9 cellular contexts compared by ENCODE assay signal in the genomic region with DNA sequence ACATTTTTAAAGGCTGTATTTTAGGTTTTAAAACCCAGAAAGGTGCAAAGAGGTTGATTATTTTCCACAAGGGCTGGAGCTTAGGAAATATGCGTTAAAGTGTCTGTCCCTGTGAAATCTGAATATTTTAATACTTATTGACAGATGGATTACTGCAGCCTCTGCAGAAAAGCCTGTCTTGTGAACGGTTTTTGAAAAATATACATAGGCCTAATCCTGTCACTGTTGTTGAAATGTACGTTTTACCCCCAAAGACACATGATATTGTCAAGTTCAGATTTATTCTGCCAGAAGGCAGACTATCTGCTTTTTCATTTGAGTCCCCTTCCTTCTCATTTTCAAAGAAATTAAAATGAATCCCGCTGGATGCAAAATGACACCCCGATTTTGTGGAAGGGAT. TPM values are rescaled to one million over a fixed set of nuclear protein-coding genes. Genes with fewer than 3 reads are reported as not detected.
A peak's percentile ranks its signal among the peaks of the same experiment; 100 is the strongest.
DNase-seq lines count a peak whose midpoint lies in the region; ATAC-seq and TF ChIP-seq lines count a peak whose summit lies in the region.
"Had no signal": no experiment of that assay in that cellular context is flagged by ENCODE, and none has a peak within 500 bp of the region (broad histone marks: within the 10 kb centered on the region; RNA-seq: fewer than 3 reads in every experiment).

No MANE protein-coding gene starts in this region.

- no peaks in the 10 kb centered on the region for H3K9me3 Mint-ChIP-seq in T-helper 2 cell treated with Interferon-gamma antibody and Interleukin-4, amounts not matched to agents 5 μg/mL and 100 μg/mL, for 36 hours
- H3K9me3 Mint-ChIP-seq in immature natural killer cell, result no peaks in the 10 kb centered on the region

- in situ Hi-C loops in gastrocnemius medialis (cut with MboI; ENCODE audit: low sequenced_read_pairs in 4 of 4), result loop anchor here (5.0 to 25.0 kb wide), 19 partner anchors 170 to 1397 kb away; partner anchors contain the start of gene LPP (in 1 of the 4)

- no peaks in the 10 kb centered on the region for H3K9me2 ChIP-seq in DOHH2 (replicated peaks; ENCODE audit: control insufficient read depth, low read length)

- peak overlapping the region; percentile 89 for H3K27ac ChIP-seq in DOHH2 (ENCODE audit: low read depth, low read length)
- peak overlapping the region; percentile 95 to 100 (median 98) for H3K27ac ChIP-seq in gastrocnemius medialis
- H3K27ac ChIP-seq in RWPE1, result no peak overlapping the region

- H3K9me3 ChIP-seq in DOHH2 (ENCODE audit: control insufficient read depth, insufficient read depth, low read length), result no peaks in the 10 kb centered on the region
- no peaks in the 10 kb centered on the region for H3K9me3 ChIP-seq in gastrocnemius medialis

- H3F3A ChIP-seq in DOHH2 (ENCODE audit: control insufficient read depth, insufficient read depth), result peaks cover 53% of the 10 kb centered on the region

- POLR2A ChIA-PET in RWPE1 (lab: Yijun Ruan, JAX; ENCODE audit: low non-redundant PET), result no interaction called here

- peaks cover 59% of the 10 kb centered on the region for H3K79me2 ChIP-seq in DOHH2 (ENCODE audit: control insufficient read depth, low read length)

- CTCF ChIA-PET in RWPE1 (lab: Yijun Ruan, JAX), result interaction anchor here (0.6 to 1.1 kb wide), 7 partner anchors 10 to 881 kb away, joined by 3 to 6 read pairs (median 4); no protein-coding TSS in a partner anchor

- H4K20me1 ChIP-seq in DOHH2 (ENCODE audit: control insufficient read depth, insufficient read depth, low read depth, low read length), result no peaks in the 10 kb centered on the region

- intact Hi-C loops in gastrocnemius medialis (cut with DNase I; ENCODE audit: low total_unique reads), result loop anchor here (5.0 to 10.0 kb wide), 6 partner anchors 110 to 1035 kb away; no protein-coding TSS in a partner anchor
- intact Hi-C loops in head of caudate nucleus (cut with DNase I), result loop anchor here (10.0 kb wide), 2 partner anchors 517 to 837 kb away; no protein-coding TSS in a partner anchor

- no peak for TF ChIP-seq POLR2A in gastrocnemius medialis (IDR thresholded peaks at IDR 0.05)

- DNase-seq in T-helper 2 cell treated with Interferon-gamma antibody and Interleukin-4, amounts not matched to agents 5 μg/mL and 100 μg/mL, for 36 hours (ENCODE audit: low spot score), result no peak
- DNase-seq in immature natural killer cell, result no peak
- DNase-seq in gastrocnemius medialis, result no peak
- DNase-seq in head of caudate nucleus, result no peak
- no peak for DNase-seq in RWPE1 (ENCODE audit: low spot score)
- DNase-seq in GOT3 (lab: John Stamatoyannopoulos, UW), result no peak
- DNase-seq: cortex of kidney had no signal

- ATAC-seq in gastrocnemius medialis, result no peak
- ATAC-seq in GM21576 (IDR thresholded peaks at IDR 0.05; ENCODE audit: unreplicated experiment), result no peak

- H3K4me1 Mint-ChIP-seq in T-helper 2 cell treated with Interferon-gamma antibody and Interleukin-4, amounts not matched to agents 5 μg/mL and 100 μg/mL, for 36 hours (ENCODE audit: low read depth), result peaks cover 59% of the 10 kb centered on the region
- H3K4me1 Mint-ChIP-seq in immature natural killer cell, result peaks cover 43 to 52% of the 10 kb centered on the region in 2 donors

- H3K36me3 ChIP-seq in DOHH2 (ENCODE audit: control insufficient read depth, low read length) (peaks cover 29% of the 10 kb centered on the region), gastrocnemius medialis (no peaks in the 10 kb centered on the region)

- peak overlapping the region; percentile 96 for H3K4me3 Mint-ChIP-seq in T-helper 2 cell treated with Interferon-gamma antibody and Interleukin-4, amounts not matched to agents 5 μg/mL and 100 μg/mL, for 36 hours
- peak overlapping the region in 3 of 5 donors; percentile 64 to 95 (median 86) for H3K4me3 Mint-ChIP-seq in immature natural killer cell

- peak overlapping the region; percentile 93 for H3K4me2 ChIP-seq in DOHH2 (ENCODE audit: low read length)

- H3K27me3 Mint-ChIP-seq in T-helper 2 cell treated with Interferon-gamma antibody and Interleukin-4, amounts not matched to agents 5 μg/mL and 100 μg/mL, for 36 hours (ENCODE audit: low read depth), result no peaks in the 10 kb centered on the region
- H3K27me3 Mint-ChIP-seq in immature natural killer cell (ENCODE audit: low read depth in 3 of 3), result peaks cover 17 to 29% (median 17%) of the 10 kb centered on the region in 3 donors

- peaks cover 52% of the 10 kb centered on the region for H3K4me1 ChIP-seq in DOHH2 (ENCODE audit: control insufficient read depth, low read length)
- peaks cover 31 to 32% of the 10 kb centered on the region in 2 donors for H3K4me1 ChIP-seq in gastrocnemius medialis

- H3K36me3 Mint-ChIP-seq in T-helper 2 cell treated with Interferon-gamma antibody and Interleukin-4, amounts not matched to agents 5 μg/mL and 100 μg/mL, for 36 hours (ENCODE audit: low read depth), result peaks cover 11% of the 10 kb centered on the region
- no peaks in the 10 kb centered on the region for H3K36me3 Mint-ChIP-seq in immature natural killer cell

- peak overlapping the region; percentile 80 for H3K4me3 ChIP-seq in DOHH2 (ENCODE audit: low read length)
- H3K4me3 ChIP-seq in gastrocnemius medialis, result peak overlapping the region; percentile 70 to 94 (median 88)

- no peak for TF ChIP-seq CTCF in DOHH2 (IDR thresholded peaks at IDR 0.05; ENCODE audit: low read depth, low read length, poor library complexity, severe bottlenecking)
- no peak for TF ChIP-seq CTCF in gastrocnemius medialis (IDR thresholded peaks at IDR 0.05 in 4 of 5, conservative IDR thresholded peaks at IDR 0.05 in 1 of 5)
- no peak for TF ChIP-seq CTCF in RWPE1 (conservative IDR thresholded peaks at IDR 0.05; ENCODE audit: low read depth)

- no peaks in the 10 kb centered on the region for H3K27me3 ChIP-seq in DOHH2 (ENCODE audit: control insufficient read depth, low read length)
- no peaks in the 10 kb centered on the region for H3K27me3 ChIP-seq in gastrocnemius medialis

- peak overlapping the region; percentile 100 for H3K27ac Mint-ChIP-seq in T-helper 2 cell treated with Interferon-gamma antibody and Interleukin-4, amounts not matched to agents 5 μg/mL and 100 μg/mL, for 36 hours
- H3K27ac Mint-ChIP-seq in immature natural killer cell, result peak overlapping the region; percentile 96 to 100 (median 99)

RNA-seq across cellular contexts. Expression of gene BCL6, which starts 2.2 kb away (rescaled TPM):
- polyA plus RNA-seq in immature natural killer cell, result 1 to 10 TPM; 3.2 to 4.7 (median 4.6) TPM
- total RNA-seq in gastrocnemius medialis, result 100 to 1,000 TPM; 223 to 363 (median 292) TPM

RNA-seq across cellular contexts. Expression of gene RTP2, which starts 45.1 kb away (rescaled TPM):
- not detected for polyA plus RNA-seq in immature natural killer cell
- total RNA-seq in gastrocnemius medialis, result 1 to 10 TPM in 3 of 4 donors, not detected in 1; 1.9 to 3.1 (median 2.3) TPM
